1 cellular context compared by ENCODE assay signal in genomic region chr7:45153238-45153637, GRCh38.
TF ChIP-seq lines count a peak whose summit lies in the region.

No MANE protein-coding gene starts in this region.

TF ChIP-seq in HCT116, 20 proteins besides CTCF, POLR2A, EP300 and RAD21 (continued from another document):
- TF ChIP-seq REST (IDR thresholded peaks at IDR 0.05; ENCODE audit: low read depth), result no peak
